ENCODE assay signal across 36 cellular contexts in genomic region chr1:15449567-15449966, GRCh38. TPM values are rescaled to one million over a fixed set of nuclear protein-coding genes. Genes with fewer than 3 reads are reported as not detected.
"Had no signal": no experiment of that assay in that cellular context is flagged by ENCODE, and none has a peak within 500 bp of the region (broad histone marks: within the 10 kb centered on the region; RNA-seq: fewer than 3 reads in every experiment).

No MANE protein-coding gene starts in this region.

- ATAC-seq: activated CD4-positive, CD25-positive, alpha-beta regulatory T cell treated with anti-CD3 and anti-CD28 coated beads, Interleukin-2, amount 50 U/mL, for 24 hours; activated CD8-positive, alpha-beta T cell treated with anti-CD3 and anti-CD28 coated beads for 36 hours; activated naive CD8-positive, alpha-beta T cell treated with anti-CD3 and anti-CD28 coated beads, Interleukin-2, amount 50 U/mL, for 24 hours; activated T-cell treated with anti-CD3 and anti-CD28 coated beads, Interleukin-2, amount 50 U/mL, for 4 hours; activated T-helper 17 cell treated with anti-CD3 and anti-CD28 coated beads, Interleukin-2, amount 50 U/mL, for 72 hours; gastroesophageal sphincter; heart right ventricle; T-helper 17 cell had no signal

- H3K9me3 ChIP-seq: adrenal gland, breast epithelium, colonic mucosa, esophagus squamous epithelium, gastroesophageal sphincter had no signal

- DNase-seq: activated B cell treated with CpG ODN at 0.5 μM for 24 hours; activated CD4-positive, alpha-beta T cell treated with anti-CD3 and anti-CD28 coated beads for 48 hours; activated CD4-positive, alpha-beta T cell treated with anti-CD3 and anti-CD28 coated beads, Interleukin-2, amount 50 U/mL, for 1 hour; activated CD4-positive, alpha-beta T cell treated with anti-CD3 and anti-CD28 coated beads, Interleukin-2, amount 50 U/mL, for 48 hours; activated CD8-positive, alpha-beta memory T cell treated with anti-CD3 and anti-CD28 coated beads for 24 hours; activated CD8-positive, alpha-beta T cell treated with anti-CD3 and anti-CD28 coated beads for 36 hours; activated gamma-delta T cell treated with Interleukin-2 at 50 U/mL for 16 hours; activated naive CD4-positive, alpha-beta T cell treated with anti-CD3 and anti-CD28 coated beads for 36 hours; activated naive CD8-positive, alpha-beta T cell treated with anti-CD3 and anti-CD28 coated beads for 36 hours; activated naive CD8-positive, alpha-beta T cell treated with anti-CD3 and anti-CD28 coated beads, Interleukin-2, amount 50 U/mL, for 24 hours; activated T-cell treated with anti-CD3 and anti-CD28 coated beads, Interleukin-2, amount 50 U/mL, for 4 hours; adrenal gland; amygdala; aorta; central memory CD4-positive, alpha-beta T cell; cerebellar nuclear complex; colonic mucosa; effector CD8-positive, alpha-beta T cell; esophagus squamous epithelium; foreskin melanocyte; heart right ventricle; T-helper 1 cell; T-helper 17 cell; T1000; WERI-Rb-1 had no signal

- H3K4me1 ChIP-seq: adrenal gland, breast epithelium, colonic mucosa, esophagus squamous epithelium had no signal

- H3K27me3 ChIP-seq: adrenal gland, breast epithelium, cardiac muscle cell, colonic mucosa, gastroesophageal sphincter had no signal

- H3K27ac ChIP-seq: adrenal gland, breast epithelium, cardiac muscle cell, colonic mucosa, epithelial cell of prostate, esophagus squamous epithelium, gastroesophageal sphincter, heart right ventricle, WERI-Rb-1 had no signal

- H3K36me3 ChIP-seq: adrenal gland, breast epithelium, cardiac muscle cell, colonic mucosa, esophagus squamous epithelium, gastroesophageal sphincter, heart right ventricle, WERI-Rb-1 had no signal

- H3K4me3 ChIP-seq: adrenal gland, breast epithelium, cardiac muscle cell, colonic mucosa, esophagus squamous epithelium, gastroesophageal sphincter, heart right ventricle had no signal

RNA-seq across cellular contexts. Expression of gene CELA2A, which starts 7.0 kb away (rescaled TPM):
- total RNA-seq: activated B cell treated with CpG ODN at 0.5 μM for 24 hours; activated CD8-positive, alpha-beta T cell treated with anti-CD3 and anti-CD28 coated beads for 36 hours; activated naive CD4-positive, alpha-beta T cell treated with anti-CD3 and anti-CD28 coated beads for 36 hours; activated naive CD8-positive, alpha-beta T cell treated with anti-CD3 and anti-CD28 coated beads for 36 hours; activated T-helper 17 cell treated with anti-CD3 and anti-CD28 coated beads, Interleukin-2, amount 50 U/mL, for 72 hours; breast epithelium; cardiac muscle cell; dermis microvascular lymphatic vessel endothelial cell; endothelial cell of umbilical vein; esophagus squamous epithelium; fibroblast of lung; fibroblast of villous mesenchyme; gastroesophageal sphincter; glomerular endothelial cell; T-helper 17 cell had no signal

RNA-seq across cellular contexts. Expression of gene CTRC, which starts 11.3 kb away (rescaled TPM):
- total RNA-seq: activated CD8-positive, alpha-beta T cell treated with anti-CD3 and anti-CD28 coated beads for 36 hours; activated naive CD4-positive, alpha-beta T cell treated with anti-CD3 and anti-CD28 coated beads for 36 hours; activated T-helper 17 cell treated with anti-CD3 and anti-CD28 coated beads, Interleukin-2, amount 50 U/mL, for 72 hours; cardiac muscle cell; dermis microvascular lymphatic vessel endothelial cell; endothelial cell of umbilical vein; esophagus squamous epithelium; fibroblast of lung; fibroblast of villous mesenchyme; gastroesophageal sphincter; glomerular endothelial cell had no signal

RNA-seq across cellular contexts. Expression of gene CELA2B, which starts 26.3 kb away (rescaled TPM):
- total RNA-seq: activated B cell treated with CpG ODN at 0.5 μM for 24 hours; activated CD8-positive, alpha-beta T cell treated with anti-CD3 and anti-CD28 coated beads for 36 hours; activated naive CD4-positive, alpha-beta T cell treated with anti-CD3 and anti-CD28 coated beads for 36 hours; activated naive CD8-positive, alpha-beta T cell treated with anti-CD3 and anti-CD28 coated beads for 36 hours; activated T-helper 17 cell treated with anti-CD3 and anti-CD28 coated beads, Interleukin-2, amount 50 U/mL, for 72 hours; breast epithelium; cardiac muscle cell; dermis microvascular lymphatic vessel endothelial cell; endothelial cell of umbilical vein; esophagus squamous epithelium; fibroblast of lung; fibroblast of villous mesenchyme; gastroesophageal sphincter; glomerular endothelial cell; heart right ventricle; T-helper 17 cell had no signal
